ENCODE assay signal across 24 cellular contexts in genomic region chr10:113977174-113977573, GRCh38.
DNase-seq lines count a peak whose midpoint lies in the region; ATAC-seq, FAIRE-seq and TF ChIP-seq lines count a peak whose summit lies in the region.
"Had no signal": no experiment of that assay in that cellular context is flagged by ENCODE, and none has a peak within 500 bp of the region (broad histone marks: within the 10 kb centered on the region; RNA-seq: fewer than 3 reads in every experiment).

No MANE protein-coding gene starts in this region.

- H3K79me2 ChIP-seq in HepG2 (ENCODE audit: insufficient read depth, low read length) (no peaks in the 10 kb centered on the region), GM12878 (ENCODE audit: control insufficient read depth, insufficient read depth, low read length) (no peaks in the 10 kb centered on the region)

- FAIRE-seq in HepG2 (lab: Jason Lieb, UNC) (no peak), GM12878 (lab: Jason Lieb, UNC) (peak; percentile 59)
- FAIRE-seq: GM12891, GM19239 had no signal

- ATAC-seq in HepG2 (no peak), right lobe of liver (no peak), GM12878 (no peak)
- ATAC-seq in activated CD8-positive, alpha-beta T cell treated with anti-CD3 and anti-CD28 coated beads, Interleukin-2, amount 10 ng/mL, durations not matched to agents 7 days and 5 days: no peak

- DNase-seq in HepG2 (ENCODE audit: low spot score): no peak
- no peak for DNase-seq in right lobe of liver
- DNase-seq in GM12878 (ENCODE audit: low read depth, low spot score): no peak
- DNase-seq in activated CD8-positive, alpha-beta T cell treated with anti-CD3 and anti-CD28 coated beads, Interleukin-2, amount 10 ng/mL, durations not matched to agents 7 days and 5 days: no peak
- DNase-seq in esophagus muscularis mucosa (ENCODE audit: extremely low spot score): no peak
- DNase-seq: ACHN; BE2C; C1 segment of cervical spinal cord; CD4-positive, alpha-beta memory T cell; CD4-positive, CD25-positive, alpha-beta regulatory T cell; CD8-positive, alpha-beta memory T cell; COR-L47; DMS 273 treated with DMSO at 0.1 percent for 48 hours; DMS153; DMS53; DMS79; DND-41; EL; GDM1 had no signal

- H3K27ac ChIP-seq in HepG2 (ENCODE audit: extremely low read length, insufficient read depth, low read length) (no peak overlapping the region), right lobe of liver (no peak overlapping the region), GM12878 (ENCODE audit: control insufficient read depth, insufficient read depth) (no peak overlapping the region), esophagus muscularis mucosa (replicated peaks in 1 of 4) (no peak overlapping the region)
- H3K27ac ChIP-seq: 22Rv1, BLaER1 had no signal

- TF ChIP-seq CTCF in HepG2 (CRISPR knock-in tag; IDR thresholded peaks at IDR 0.05): no peak
- no peak for TF ChIP-seq CTCF in right lobe of liver (IDR thresholded peaks at IDR 0.05)
- TF ChIP-seq CTCF in GM12878 (IDR thresholded peaks at IDR 0.05 in 2 of 3, conservative IDR thresholded peaks at IDR 0.05 in 1 of 3; ENCODE audit: control insufficient read depth in 2 of 3, extremely low read depth in 1 of 3, insufficient read depth in 1 of 3, low read depth in 3 of 3, low read length in 3 of 3): no peak
- no peak for TF ChIP-seq CTCF in esophagus muscularis mucosa (IDR thresholded peaks at IDR 0.05)

- H3K36me3 ChIP-seq in HepG2 (replicated peaks in 1 of 2; ENCODE audit: control insufficient read depth in 1 of 2, insufficient read depth in 2 of 2, low read length in 2 of 2) (no peaks in the 10 kb centered on the region), right lobe of liver (no peaks in the 10 kb centered on the region), GM12878 (ENCODE audit: control insufficient read depth in 2 of 2, insufficient read depth in 2 of 2, low read length in 1 of 2) (no peaks in the 10 kb centered on the region), esophagus muscularis mucosa (no peaks in the 10 kb centered on the region)
- H3K36me3 ChIP-seq: BE2C, BLaER1 had no signal

- H3K27me3 ChIP-seq in HepG2 (ENCODE audit: control insufficient read depth in 1 of 2, insufficient read depth in 2 of 2, low read length in 2 of 2) (peaks cover 0 to 12% of the 10 kb centered on the region in 2 experiments; a peak in 3 of 5 replicates), right lobe of liver (no peaks in the 10 kb centered on the region), GM12878 (replicated peaks in 1 of 2; ENCODE audit: control insufficient read depth in 2 of 2, insufficient read depth in 2 of 2, low read length in 1 of 2) (no peaks in the 10 kb centered on the region), esophagus muscularis mucosa (no peaks in the 10 kb centered on the region)
- H3K27me3 ChIP-seq: BLaER1 had no signal

- intact Hi-C loops in HepG2 (cut with micrococcal nuclease; ENCODE audit: unreplicated experiment): no loop called here
- intact Hi-C loops in right lobe of liver (cut with DNase I): no loop called here
- intact Hi-C loops in GM12878 (cut with micrococcal nuclease; ENCODE audit: unreplicated experiment): no loop called here
- intact Hi-C loops in esophagus muscularis mucosa (cut with DNase I): no loop called here

- SMC1A ChIA-PET in GM12878 (lab: Charles Lee; ENCODE audit: uncharacterized antibody, unreplicated experiment): no interaction called here

- no TSS peak for BruUV-seq in HepG2 (replicated peaks; lab: Mats Ljungman, UMichigan)
- no TSS peak for BruUV-seq in GM12878 (replicated peaks; lab: Mats Ljungman, UMichigan)

- H3K4me2 ChIP-seq in HepG2 (ENCODE audit: low read depth, low read length): no peak overlapping the region
- no peak overlapping the region for H3K4me2 ChIP-seq in GM12878 (ENCODE audit: control insufficient read depth, insufficient read depth)
- H3K4me2 ChIP-seq: BLaER1 had no signal

- H3K27ac Mint-ChIP-seq in activated CD8-positive, alpha-beta T cell treated with anti-CD3 and anti-CD28 coated beads, Interleukin-2, amount 10 ng/mL, durations not matched to agents 7 days and 5 days: no peak overlapping the region
- H3K27ac Mint-ChIP-seq: CD4-positive, alpha-beta memory T cell; CD4-positive, CD25-positive, alpha-beta regulatory T cell; CD8-positive, alpha-beta memory T cell had no signal

- in situ Hi-C loops in HepG2 (cut with HindIII; ENCODE audit: extremely low pct_ligation_motif_present, low pct_unique_long_range_greater_than_20kb) (no loop called here), GM12878 (cut with MboI) (no loop called here)

- H3K27me3 Mint-ChIP-seq in activated CD8-positive, alpha-beta T cell treated with anti-CD3 and anti-CD28 coated beads, Interleukin-2, amount 10 ng/mL, durations not matched to agents 7 days and 5 days (ENCODE audit: low read depth): peaks cover 49% of the 10 kb centered on the region

- TF ChIP-seq RAD21 in HepG2 (CRISPR knock-in tag; IDR thresholded peaks at IDR 0.05) (no peak), GM12878 (IDR thresholded peaks at IDR 0.05; ENCODE audit: insufficient read depth, low read depth, low read length) (no peak)

- TF ChIP-seq EP300 in HepG2 (IDR thresholded peaks at IDR 0.05; ENCODE audit: low read depth in 2 of 2, low read length in 2 of 2): no peak
- TF ChIP-seq EP300 in HepG2 (CRISPR knock-in tag; IDR thresholded peaks at IDR 0.05; ENCODE audit: borderline replicate concordance): no peak
- TF ChIP-seq EP300 in GM12878 (IDR thresholded peaks at IDR 0.05; ENCODE audit: borderline replicate concordance in 1 of 2, control insufficient read depth in 1 of 2, low read depth in 2 of 2, low read length in 2 of 2): no peak
- no peak for TF ChIP-seq EP300 in esophagus muscularis mucosa (IDR thresholded peaks at IDR 0.05)

- no peaks in the 10 kb centered on the region for H3K9me3 Mint-ChIP-seq in activated CD8-positive, alpha-beta T cell treated with anti-CD3 and anti-CD28 coated beads, Interleukin-2, amount 10 ng/mL, durations not matched to agents 7 days and 5 days (ENCODE audit: insufficient read depth)

- H3K4me1 ChIP-seq in HepG2 (ENCODE audit: insufficient read depth, low read length) (no peaks in the 10 kb centered on the region), right lobe of liver (peaks cover 0 to 2% (median under 1%) of the 10 kb centered on the region in 4 donors), GM12878 (ENCODE audit: control insufficient read depth, insufficient read depth, low read length) (peaks cover 3% of the 10 kb centered on the region), esophagus muscularis mucosa (peaks cover 0 to 9% (median 0%) of the 10 kb centered on the region in 4 donors)
- H3K4me1 ChIP-seq: BE2C had no signal

- CTCF ChIA-PET in HepG2 (lab: Yijun Ruan, JAX; ENCODE audit: low intra/inter-chr PET ratio, low total read pairs) (no interaction called here), GM12878 (lab: Yijun Ruan, JAX) (interaction anchor here (1.2 kb wide), 1 partner anchor 12 kb away, joined by 5 read pairs; no protein-coding TSS in a partner anchor)
- CTCF ChIA-PET in activated CD8-positive, alpha-beta T cell treated with anti-CD3 and anti-CD28 coated beads, Interleukin-2, amount 10 ng/mL, durations not matched to agents 7 days and 5 days (lab: Charles Lee): no interaction called here

- H3K9ac ChIP-seq in HepG2 (ENCODE audit: insufficient read depth, low read depth, low read length) (no peak overlapping the region), GM12878 (ENCODE audit: control insufficient read depth, insufficient read depth, low read length) (no peak overlapping the region)
- H3K9ac ChIP-seq: BLaER1 had no signal

- H3K4me3 ChIP-seq in HepG2 (replicated peaks in 1 of 3; ENCODE audit: insufficient read depth in 1 of 3, low read depth in 2 of 3, low read length in 3 of 3): no peak overlapping the region
- no peak overlapping the region for H3K4me3 ChIP-seq in right lobe of liver
- no peak overlapping the region for H3K4me3 ChIP-seq in GM12878
- H3K4me3 ChIP-seq in esophagus muscularis mucosa: no peak overlapping the region
- H3K4me3 ChIP-seq: BLaER1 had no signal

- H3K4me3 Mint-ChIP-seq in activated CD8-positive, alpha-beta T cell treated with anti-CD3 and anti-CD28 coated beads, Interleukin-2, amount 10 ng/mL, durations not matched to agents 7 days and 5 days: no peak overlapping the region
- H3K4me3 Mint-ChIP-seq: CD14-positive monocyte; CD4-positive, alpha-beta memory T cell; CD4-positive, CD25-positive, alpha-beta regulatory T cell; CD8-positive, alpha-beta memory T cell had no signal

- H3K36me3 Mint-ChIP-seq in activated CD8-positive, alpha-beta T cell treated with anti-CD3 and anti-CD28 coated beads, Interleukin-2, amount 10 ng/mL, durations not matched to agents 7 days and 5 days (ENCODE audit: low read depth): no peaks in the 10 kb centered on the region
- H3K36me3 Mint-ChIP-seq: CD4-positive, alpha-beta memory T cell had no signal

- H4K20me1 ChIP-seq in HepG2 (ENCODE audit: insufficient read depth, low read length): no peaks in the 10 kb centered on the region
- no peaks in the 10 kb centered on the region for H4K20me1 ChIP-seq in GM12878 (ENCODE audit: control insufficient read depth, insufficient read depth)
- H4K20me1 ChIP-seq: BLaER1 had no signal

- H3K9me3 ChIP-seq in HepG2 (ENCODE audit: low read length) (no peaks in the 10 kb centered on the region), right lobe of liver (no peaks in the 10 kb centered on the region), GM12878 (replicated peaks; ENCODE audit: control insufficient read depth, insufficient read depth, low read length) (no peaks in the 10 kb centered on the region; the same call in 2 of the 3 replicates), esophagus muscularis mucosa (no peaks in the 10 kb centered on the region)
- H3K9me3 ChIP-seq: BE2C had no signal

- TF ChIP-seq POLR2A in HepG2 (IDR thresholded peaks at IDR 0.05; ENCODE audit: insufficient read depth in 1 of 2, low read depth in 2 of 2, low read length in 2 of 2) (no peak), right lobe of liver (IDR thresholded peaks at IDR 0.05) (no peak), GM12878 (IDR thresholded peaks at IDR 0.05; ENCODE audit: low read depth, low read length) (no peak), esophagus muscularis mucosa (IDR thresholded peaks at IDR 0.05; ENCODE audit: low read depth) (no peak)

- H2AFZ ChIP-seq in HepG2 (ENCODE audit: low read length) (no peak overlapping the region), GM12878 (ENCODE audit: control insufficient read depth, low read depth, low read length) (no peak overlapping the region)

- POLR2A ChIA-PET in HepG2 (lab: Yijun Ruan, JAX) (no interaction called here), GM12878 (lab: Charles Lee) (no interaction called here)
- POLR2A ChIA-PET in activated CD8-positive, alpha-beta T cell treated with anti-CD3 and anti-CD28 coated beads, Interleukin-2, amount 10 ng/mL, durations not matched to agents 7 days and 5 days (lab: Charles Lee): no interaction called here

- RAD21 ChIA-PET in GM12878 (lab: Charles Lee; ENCODE audit: unreplicated experiment): no interaction called here

- 31% methylated on average over 7 of the region's 7 CpGs for WGBS in HepG2 (ENCODE audit: low lambda C conversion rate)
- 82% methylated on average over 7 of the region's 7 CpGs for WGBS in right lobe of liver (ENCODE audit: insufficient coverage, low coverage, low lambda C conversion rate, missing lambda C conversion rate)
- 84% methylated on average over 7 of the region's 7 CpGs for WGBS in GM12878 (ENCODE audit: insufficient coverage, insufficient replicate concordance, low lambda C conversion rate, missing lambda C conversion rate)
- 90% methylated on average over 7 of the region's 7 CpGs for WGBS in esophagus muscularis mucosa

- H3K4me1 Mint-ChIP-seq in activated CD8-positive, alpha-beta T cell treated with anti-CD3 and anti-CD28 coated beads, Interleukin-2, amount 10 ng/mL, durations not matched to agents 7 days and 5 days (ENCODE audit: low read depth): peaks cover under 1% of the 10 kb centered on the region
